ENCODE assay signal across 8 cellular contexts in genomic region chr12:93741741-93742085, GRCh38.
A peak's percentile ranks its signal among the peaks of the same experiment; 100 is the strongest.
DNase-seq lines count a peak whose midpoint lies in the region; ATAC-seq and TF ChIP-seq lines count a peak whose summit lies in the region.

No MANE protein-coding gene starts in this region.

- peak overlapping the region; percentile 90 for H3K4me3 Mint-ChIP-seq in activated T-cell treated with anti-CD3 and anti-CD28 coated beads, Interleukin-2, amount 50 U/mL, for 4 hours
- peak overlapping the region; percentile 91 for H3K4me3 Mint-ChIP-seq in endothelial cell (ENCODE audit: unreplicated experiment)

- H3K4me1 ChIP-seq in SK-N-SH (ENCODE audit: control insufficient read depth in 1 of 2, insufficient read depth in 2 of 2, low read depth in 1 of 2, low read length in 1 of 2) (peaks cover 6 to 9% of the 10 kb centered on the region in 2 experiments; a peak in 2 of 4 replicates), muscle layer of colon (ENCODE audit: insufficient read depth, low read length) (peaks cover 55% of the 10 kb centered on the region)

- no peaks in the 10 kb centered on the region for H3K9me3 ChIP-seq in SK-N-SH
- no peaks in the 10 kb centered on the region for H3K9me3 ChIP-seq in muscle layer of colon (ENCODE audit: low read length)

- TF ChIP-seq EP300 in SK-N-SH (IDR thresholded peaks at IDR 0.05; ENCODE audit: borderline replicate concordance in 1 of 2, low read depth in 1 of 2, low read length in 1 of 2): no peak

- H3K4me2 ChIP-seq in SK-N-SH: peak overlapping the region; percentile 85

- peak overlapping the region; percentile 68 to 73 for H3K4me3 ChIP-seq in SK-N-SH (ENCODE audit: low read depth in 2 of 2, low read length in 1 of 2)
- peak overlapping the region; percentile 3 to 77 for H3K4me3 ChIP-seq in muscle layer of colon (ENCODE audit: low read depth in 1 of 2, low read length in 2 of 2)

- H4K20me1 ChIP-seq in SK-N-SH (ENCODE audit: insufficient read depth): no peaks in the 10 kb centered on the region

- no peak for TF ChIP-seq CTCF in SK-N-SH (IDR thresholded peaks at IDR 0.05)
- no peak for TF ChIP-seq CTCF in endothelial cell (IDR thresholded peaks at IDR 0.05; ENCODE audit: unreplicated experiment)

- ATAC-seq in activated T-cell treated with anti-CD3 and anti-CD28 coated beads, Interleukin-2, amount 50 U/mL, for 4 hours: peak; percentile 36 to 44
- ATAC-seq in HG02981 (IDR thresholded peaks at IDR 0.05; ENCODE audit: unreplicated experiment) (peak; percentile 6), GM18873 (IDR thresholded peaks at IDR 0.05; ENCODE audit: low FRiP score, unreplicated experiment) (no peak), HG02938 (IDR thresholded peaks at IDR 0.05; ENCODE audit: unreplicated experiment) (no peak)

- no peaks in the 10 kb centered on the region for H3K9me3 Mint-ChIP-seq in activated T-cell treated with anti-CD3 and anti-CD28 coated beads, Interleukin-2, amount 50 U/mL, for 4 hours
- no peaks in the 10 kb centered on the region for H3K9me3 Mint-ChIP-seq in endothelial cell (ENCODE audit: unreplicated experiment)

- H3K9ac ChIP-seq in SK-N-SH: peak overlapping the region; percentile 72
- H3K9ac ChIP-seq in muscle layer of colon (ENCODE audit: low read length): peak overlapping the region; percentile 88

- no peak for DNase-seq in activated T-cell treated with anti-CD3 and anti-CD28 coated beads, Interleukin-2, amount 50 U/mL, for 4 hours
- no peak for DNase-seq in activated T-cell treated with anti-CD3 and anti-CD28 coated beads, Interleukin-2, amount 50 U/mL, for 1 hour
- DNase-seq in SK-N-SH (peak; percentile 51), endothelial cell (ENCODE audit: low spot score) (peak; percentile 9)

- H3K4me1 Mint-ChIP-seq in activated T-cell treated with anti-CD3 and anti-CD28 coated beads, Interleukin-2, amount 50 U/mL, for 4 hours (ENCODE audit: low read depth): peaks cover 36% of the 10 kb centered on the region
- peaks cover 14% of the 10 kb centered on the region for H3K4me1 Mint-ChIP-seq in endothelial cell (ENCODE audit: unreplicated experiment)

- H3K27me3 Mint-ChIP-seq in activated T-cell treated with anti-CD3 and anti-CD28 coated beads, Interleukin-2, amount 50 U/mL, for 4 hours (ENCODE audit: low read depth): no peaks in the 10 kb centered on the region
- peaks cover 3% of the 10 kb centered on the region for H3K27me3 Mint-ChIP-seq in endothelial cell (ENCODE audit: unreplicated experiment)

- POLR2A ChIA-PET in SK-N-SH (lab: Yijun Ruan, JAX): interaction anchor here (1.4 kb wide), 1 partner anchor 42 kb away, joined by 3 read pairs; no protein-coding TSS in a partner anchor

- H3K36me3 ChIP-seq in SK-N-SH (replicated peaks in 1 of 2; ENCODE audit: control insufficient read depth in 1 of 2, insufficient read depth in 2 of 2, low read length in 1 of 2) (no peaks in the 10 kb centered on the region), muscle layer of colon (ENCODE audit: insufficient read depth, low read length) (no peaks in the 10 kb centered on the region)

- 35% methylated on average over 7 of the region's 8 CpGs for WGBS in SK-N-SH (ENCODE audit: low lambda C conversion rate)

- peak overlapping the region; percentile 75 for H3K27ac Mint-ChIP-seq in endothelial cell (ENCODE audit: unreplicated experiment)

- H2AFZ ChIP-seq in SK-N-SH (ENCODE audit: low read depth): peak overlapping the region; percentile 94

- H3K79me2 ChIP-seq in SK-N-SH (ENCODE audit: insufficient read depth): no peaks in the 10 kb centered on the region

- H3K27ac ChIP-seq in SK-N-SH (ENCODE audit: low read depth in 2 of 2, low read length in 1 of 2) (peak overlapping the region; percentile 90 to 97), muscle layer of colon (ENCODE audit: low read depth, low read length) (peak overlapping the region; percentile 92)

- CTCF ChIA-PET in SK-N-SH (lab: Yijun Ruan, JAX): interaction anchor here (0.7 to 2.9 kb wide), 22 partner anchors 11 to 360 kb away, joined by 3 to 27 read pairs (median 4); no protein-coding TSS in a partner anchor

- H3K27me3 ChIP-seq in SK-N-SH (ENCODE audit: insufficient read depth) (no peaks in the 10 kb centered on the region), muscle layer of colon (ENCODE audit: control insufficient read depth in 1 of 2, insufficient read depth in 2 of 2, low read length in 2 of 2) (no peaks in the 10 kb centered on the region)

- no peaks in the 10 kb centered on the region for H3K9me2 ChIP-seq in SK-N-SH

- TF ChIP-seq RAD21 in SK-N-SH (IDR thresholded peaks at IDR 0.05; ENCODE audit: low read length): no peak

- H3F3A ChIP-seq in SK-N-SH (replicated peaks; ENCODE audit: insufficient read depth): no peaks in the 10 kb centered on the region

- H3K36me3 Mint-ChIP-seq in activated T-cell treated with anti-CD3 and anti-CD28 coated beads, Interleukin-2, amount 50 U/mL, for 4 hours (ENCODE audit: insufficient read depth): no peaks in the 10 kb centered on the region
- H3K36me3 Mint-ChIP-seq in endothelial cell (ENCODE audit: low read depth, unreplicated experiment): no peaks in the 10 kb centered on the region

TF ChIP-seq in SK-N-SH, 30 proteins besides CTCF, POLR2A, EP300 and RAD21:
- TF ChIP-seq GATA2 (CRISPR knock-in tag; IDR thresholded peaks at IDR 0.05) (peak; percentile 28), JUND (IDR thresholded peaks at IDR 0.05) (no peak)

Comparison
In these comparisons a context has a peak if more than half of its experiments do, and no peak if none do; other contexts are left out.
1. ATAC-seq: peak in activated T-cell treated with anti-CD3 and anti-CD28 coated beads, Interleukin-2, amount 50 U/mL, for 4 hours (2 of 2) and HG02981 (single experiment); none in GM18873 (single experiment) and HG02938 (single experiment).
2. DNase-seq: peak in SK-N-SH (single experiment) and endothelial cell (single experiment); none in activated T-cell treated with anti-CD3 and anti-CD28 coated beads, Interleukin-2, amount 50 U/mL, for 4 hours (single experiment) and activated T-cell treated with anti-CD3 and anti-CD28 coated beads, Interleukin-2, amount 50 U/mL, for 1 hour (single experiment).